17 cellular contexts compared by ENCODE assay signal in the genomic region with DNA sequence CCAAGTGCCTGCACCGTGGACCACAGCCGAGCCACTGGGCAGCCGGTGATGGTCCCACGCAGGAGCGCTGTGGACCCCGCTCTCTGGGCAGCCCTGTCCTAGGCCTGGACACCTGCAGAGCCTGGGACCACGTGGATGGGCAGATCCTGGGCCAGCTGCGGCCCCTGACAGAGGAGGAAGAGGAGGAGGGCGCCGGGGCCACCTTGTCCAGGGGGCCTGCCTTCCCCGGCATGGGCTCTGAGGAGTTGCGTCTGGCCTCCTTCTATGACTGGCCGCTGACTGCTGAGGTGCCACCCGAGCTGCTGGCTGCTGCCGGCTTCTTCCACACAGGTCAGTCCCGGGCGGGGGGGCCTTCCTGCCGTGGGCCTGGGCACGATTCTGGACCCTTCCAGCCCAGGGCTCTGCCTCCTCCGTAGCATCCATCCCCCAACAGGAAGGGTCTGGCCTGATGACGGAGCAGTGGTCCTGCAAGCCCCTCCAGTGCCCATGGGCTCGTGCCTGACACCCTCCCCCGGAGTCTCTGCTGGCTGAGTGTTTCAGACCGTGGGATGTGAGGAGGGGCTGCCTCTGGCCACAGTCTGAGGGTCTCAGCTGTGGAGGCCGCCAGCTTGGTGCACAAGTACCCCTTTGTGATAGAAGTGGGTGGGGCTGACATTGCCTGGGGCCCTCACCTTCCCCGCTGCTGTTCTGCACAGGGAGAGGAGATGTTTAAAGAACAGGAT. TPM values are rescaled to one million over a fixed set of nuclear protein-coding genes. Genes with fewer than 3 reads are reported as not detected.
"Had no signal": no experiment of that assay in that cellular context is flagged by ENCODE, and none has a peak within 500 bp of the region (broad histone marks: within the 10 kb centered on the region; RNA-seq: fewer than 3 reads in every experiment).

No MANE protein-coding gene starts in this region.

- H3K36me3 ChIP-seq: neutrophil, right atrium auricular region, stomach, uterus had no signal

- H3K4me1 ChIP-seq: foreskin keratinocyte, right atrium auricular region, testis, uterus had no signal

- FAIRE-seq: TTC549 had no signal

- DNase-seq: activated CD4-positive, alpha-beta T cell treated with anti-CD3 and anti-CD28 coated beads for 4 hours; activated naive CD8-positive, alpha-beta T cell treated with anti-CD3 and anti-CD28 coated beads for 36 hours; cortex of kidney; effector CD8-positive, alpha-beta T cell; foreskin keratinocyte; immature natural killer cell; left cardiac atrium; midbrain; stomach; T-helper 2 cell; testis; uterus had no signal

- H3K9me3 ChIP-seq: neutrophil, right atrium auricular region, stomach, testis, uterus had no signal

- H3K27me3 ChIP-seq: right atrium auricular region, testis, uterus had no signal

- H3K4me3 ChIP-seq: lung, right atrium auricular region, stomach, testis, uterus had no signal

- H3K27ac ChIP-seq: foreskin keratinocyte, right atrium auricular region, stomach, testis, uterus had no signal

- ATAC-seq: foreskin keratinocyte, left cardiac atrium, WTC11 had no signal

RNA-seq across cellular contexts. Expression of a gene that starts 0.6 kb away (rescaled TPM):
- total RNA-seq: foreskin keratinocyte, right atrium auricular region, stomach, uterus had no signal
- polyA plus RNA-seq: foreskin keratinocyte, immature natural killer cell, stomach had no signal

RNA-seq across cellular contexts. Expression of a gene that starts 18.0 kb away (rescaled TPM):
- total RNA-seq: activated naive CD8-positive, alpha-beta T cell treated with anti-CD3 and anti-CD28 coated beads for 36 hours; left cardiac atrium; right atrium auricular region had no signal
- polyA plus RNA-seq: immature natural killer cell had no signal

RNA-seq across cellular contexts. Expression of a gene that starts 56.7 kb away (rescaled TPM):
- total RNA-seq: foreskin keratinocyte, left cardiac atrium, right atrium auricular region had no signal
- polyA plus RNA-seq: foreskin keratinocyte, immature natural killer cell had no signal
